8 cellular contexts compared by ENCODE assay signal in genomic region chr6:52663120-52663934, GRCh38. TPM values are rescaled to one million over a fixed set of nuclear protein-coding genes. Genes with fewer than 3 reads are reported as not detected.
DNase-seq lines count a peak whose midpoint lies in the region; ATAC-seq and TF ChIP-seq lines count a peak whose summit lies in the region.

No MANE protein-coding gene starts in this region.

- intact Hi-C loops in stomach (cut with DNase I; ENCODE audit: low total_unique reads), result no loop called here

- peak overlapping the region in 4 of 5 donors; percentile 81 to 89 (median 84) for H3K27ac ChIP-seq in stomach

- DNase-seq in Ammon's horn (ENCODE audit: low spot score) (peak; percentile 90), NCI-H82 treated with DMSO at 0.1 percent for 48 hours (lab: John Stamatoyannopoulos, UW; ENCODE audit: unreplicated experiment) (peak; percentile 60), epithelial cell of proximal tubule (ENCODE audit: low read depth) (peak; percentile 30), stomach (peak; percentile 44)
- peak; percentile 15 to 32 for DNase-seq in activated CD8-positive, alpha-beta memory T cell treated with anti-CD3 and anti-CD28 coated beads for 1 hour (ENCODE audit: extremely low read depth in 1 of 2, low read depth in 1 of 2)

- H3K4me3 ChIP-seq in epithelial cell of proximal tubule (ENCODE audit: low read depth, low read length), result peak overlapping the region; percentile 73
- H3K4me3 ChIP-seq in mucosa of stomach (ENCODE audit: low read length), result peak overlapping the region; percentile 68
- peak overlapping the region; percentile 62 to 86 (median 74) for H3K4me3 ChIP-seq in stomach

- no peaks in the 10 kb centered on the region for H3K9me3 ChIP-seq in mucosa of stomach (ENCODE audit: control insufficient read depth, low read length)
- H3K9me3 ChIP-seq in stomach, result no peaks in the 10 kb centered on the region

- TF ChIP-seq EP300 in stomach (IDR thresholded peaks at IDR 0.05), result no peak

- TF ChIP-seq CTCF in epithelial cell of proximal tubule (conservative IDR thresholded peaks at IDR 0.05; ENCODE audit: low read depth, low read length) (peak; percentile 92), stomach (IDR thresholded peaks at IDR 0.05) (peak in 5 of 7 experiments; percentile 68 to 88 (median 75))

- ATAC-seq in GM19035 (IDR thresholded peaks at IDR 0.05; ENCODE audit: unreplicated experiment), result peak; percentile 45
- ATAC-seq in HG03571 (IDR thresholded peaks at IDR 0.05; ENCODE audit: unreplicated experiment), result peak; percentile 34

- 13 to 23% (median 20%) methylated on average over 12 of the region's 12 CpGs for WGBS in stomach, 5 donors

- no peaks in the 10 kb centered on the region for H3K27me3 ChIP-seq in mucosa of stomach (ENCODE audit: control insufficient read depth, insufficient read depth, low read length)
- H3K27me3 ChIP-seq in stomach, result no peaks in the 10 kb centered on the region

- no peak for TF ChIP-seq POLR2A in stomach (IDR thresholded peaks at IDR 0.05)

- H3K9ac ChIP-seq in mucosa of stomach (ENCODE audit: low read length), result peak overlapping the region; percentile 83

- no peaks in the 10 kb centered on the region for H3K36me3 ChIP-seq in mucosa of stomach (ENCODE audit: control insufficient read depth, insufficient read depth, low read length)
- no peaks in the 10 kb centered on the region for H3K36me3 ChIP-seq in stomach

- H3K4me1 ChIP-seq in mucosa of stomach (ENCODE audit: control insufficient read depth, insufficient read depth, low read length) (peaks cover 8% of the 10 kb centered on the region), stomach (peaks cover 0 to 33% (median 24%) of the 10 kb centered on the region in 4 donors)

RNA-seq across cellular contexts. Expression of gene TMEM14A, which starts 7.6 kb away (rescaled TPM):
- total RNA-seq in epithelial cell of proximal tubule, result 51.8 and 61.6 TPM in 2 replicates
- total RNA-seq in stomach, result 10 to 100 TPM in 4 of 5 donors, not detected in 1; 10.7 to 29.9 (median 20.8) TPM
- polyA plus RNA-seq in stomach, result 10 to 100 TPM; 23.2 to 29.4 (median 29.3) TPM

Comparison
In these comparisons a context has a peak if more than half of its experiments do, and no peak if none do; other contexts are left out.
1. Peak in every context shown above with its lines: DNase-seq, ATAC-seq, H3K4me3 ChIP-seq and H3K27ac ChIP-seq.
2. DNase-seq: peak in every context shown above with its lines; median percentile 90 in Ammon's horn; 60 in NCI-H82 treated with DMSO at 0.1 percent for 48 hours; 44 in stomach; 30 in epithelial cell of proximal tubule; 24 in activated CD8-positive, alpha-beta memory T cell treated with anti-CD3 and anti-CD28 coated beads for 1 hour.